Comparison of ENCODE assay signal across 8 cellular contexts in genomic region chr17:68455756-68456528, GRCh38. TPM values are rescaled to one million over a fixed set of nuclear protein-coding genes. Genes with fewer than 3 reads are reported as not detected.
A peak's percentile ranks its signal among the peaks of the same experiment; 100 is the strongest.
DNase-seq lines count a peak whose midpoint lies in the region; ATAC-seq and TF ChIP-seq lines count a peak whose summit lies in the region.

No MANE protein-coding gene starts in this region.

- no peak overlapping the region for H4K91ac ChIP-seq in neuronal stem cell (ENCODE audit: low read depth, low read length, poor library complexity)

- no peak for TF ChIP-seq POLR2A in HCT116 (IDR thresholded peaks at IDR 0.05; ENCODE audit: borderline replicate concordance, extremely low read depth, insufficient read depth, insufficient read length)
- no peak for TF ChIP-seq POLR2A in esophagus muscularis mucosa (IDR thresholded peaks at IDR 0.05; ENCODE audit: low read depth)

- H2BK12ac ChIP-seq in neuronal stem cell (ENCODE audit: low read length): no peak overlapping the region

- no peaks in the 10 kb centered on the region for H3K79me2 ChIP-seq in HCT116 (ENCODE audit: insufficient read depth, low read length)

- H2BK120ac ChIP-seq in neuronal stem cell (ENCODE audit: low read depth, low read length): no peak overlapping the region

- H3K4me2 ChIP-seq in HCT116 (ENCODE audit: low read length) (peak overlapping the region; percentile 84), neuronal stem cell (ENCODE audit: insufficient read depth, low read length, poor library complexity, severe bottlenecking) (peak overlapping the region; percentile 82)

- no peak overlapping the region for H4K8ac ChIP-seq in neuronal stem cell (ENCODE audit: low read depth, low read length)

- H3K14ac ChIP-seq in neuronal stem cell (ENCODE audit: low read length): no peak overlapping the region

- no peak overlapping the region for H3K18ac ChIP-seq in neuronal stem cell (ENCODE audit: low read length)

- peak overlapping the region; percentile 13 for H3K27ac ChIP-seq in HCT116 (ENCODE audit: low read depth, low read length)
- peak overlapping the region; percentile 90 for H3K27ac ChIP-seq in RWPE1
- H3K27ac ChIP-seq in esophagus muscularis mucosa (replicated peaks in 1 of 4): peak overlapping the region; percentile 94 to 99 (median 96)
- H3K27ac ChIP-seq in neuronal stem cell (replicated peaks; ENCODE audit: low read length): no peak overlapping the region

- TF ChIP-seq RAD21 in HCT116 (IDR thresholded peaks at IDR 0.05; ENCODE audit: low read depth): no peak

- H3K9ac ChIP-seq in HCT116 (ENCODE audit: low read length) (peak overlapping the region; percentile 62), neuronal stem cell (ENCODE audit: low read depth, low read length, poor library complexity) (no peak overlapping the region)

- H3K36me3 ChIP-seq in BE2C (no peaks in the 10 kb centered on the region), HCT116 (ENCODE audit: control insufficient read depth in 1 of 2, insufficient read depth in 2 of 2, low read length in 2 of 2) (no peaks in the 10 kb centered on the region), esophagus muscularis mucosa (peaks cover 5 to 18% (median 15%) of the 10 kb centered on the region in 4 donors), neuronal stem cell (replicated peaks in 1 of 2; ENCODE audit: control insufficient read depth in 2 of 2, insufficient read depth in 2 of 2, low read length in 2 of 2) (no peaks in the 10 kb centered on the region)

- POLR2A ChIA-PET in HCT116 (lab: Charles Lee) (interaction anchor here (0.6 kb wide), 1 partner anchor 190 kb away, joined by 3 read pairs; no protein-coding TSS in a partner anchor), RWPE1 (lab: Yijun Ruan, JAX; ENCODE audit: low non-redundant PET) (no interaction called here)

- no peak overlapping the region for H3K23ac ChIP-seq in neuronal stem cell (ENCODE audit: low read depth, low read length, poor library complexity)

- CTCF ChIA-PET in HCT116 (lab: Charles Lee) (interaction anchor here (1.1 to 3.9 kb wide), 4 partner anchors 10 to 193 kb away, joined by 3 to 24 read pairs (median 3); no protein-coding TSS in a partner anchor), RWPE1 (lab: Yijun Ruan, JAX) (interaction anchor here (1.3 kb wide), 1 partner anchor 20 kb away, joined by 4 read pairs; no protein-coding TSS in a partner anchor)

- H3K4me1 ChIP-seq in BE2C: peaks cover 2% of the 10 kb centered on the region; the same call in 1 of the 2 replicates
- H3K4me1 ChIP-seq in HCT116 (ENCODE audit: control insufficient read depth in 1 of 2, insufficient read depth in 2 of 2, low read length in 2 of 2): peaks cover 18 to 33% of the 10 kb centered on the region in 2 experiments
- peaks cover 28 to 41% (median 39%) of the 10 kb centered on the region in 4 donors for H3K4me1 ChIP-seq in esophagus muscularis mucosa
- H3K4me1 ChIP-seq in neuronal stem cell (ENCODE audit: control insufficient read depth in 2 of 2, insufficient read depth in 1 of 2, low read depth in 1 of 2, low read length in 2 of 2): peaks cover 2 to 9% of the 10 kb centered on the region in 2 donors

- no peak overlapping the region for H2AK5ac ChIP-seq in neuronal stem cell (ENCODE audit: low read depth, low read length)

- 30% methylated on average over 10 of the region's 10 CpGs for WGBS in esophagus muscularis mucosa
- 100% methylated on average over 1 of the region's 10 CpGs; no CpG with 5 or more reads in 1 of the 2 donors for WGBS in neuronal stem cell (ENCODE audit: extremely low coverage in 2 of 2, insufficient read length in 2 of 2, insufficient replicate concordance in 1 of 2), 2 donors

- DNase-seq in BE2C: no peak
- no peak for DNase-seq in HCT116 (ENCODE audit: low read depth, low spot score)
- peak; percentile 59 for DNase-seq in RWPE1 (ENCODE audit: low spot score)
- no peak for DNase-seq in esophagus muscularis mucosa (ENCODE audit: extremely low spot score)
- no peak for DNase-seq in neuronal stem cell (ENCODE audit: low spot score)
- no peak for DNase-seq in OCI-M2 (lab: John Stamatoyannopoulos, UW; ENCODE audit: unreplicated experiment)
- no peak for DNase-seq in activated CD4-positive, CD25-positive, alpha-beta regulatory T cell (lab: John Stamatoyannopoulos, UW)

- H2BK15ac ChIP-seq in neuronal stem cell (ENCODE audit: low read length): no peak overlapping the region

- intact Hi-C loops in HCT116 (cut with micrococcal nuclease): loop anchor here (2.0 kb wide), 1 partner anchor 75 kb away; no protein-coding TSS in a partner anchor
- intact Hi-C loops in esophagus muscularis mucosa (cut with DNase I): no loop called here

- no peaks in the 10 kb centered on the region for H3K9me2 ChIP-seq in HCT116 (ENCODE audit: insufficient read depth)

- H3K4me3 ChIP-seq in BE2C (ENCODE audit: low read depth, low read length) (peak overlapping the region; percentile 62), HCT116 (replicated peaks in 1 of 2; ENCODE audit: low read depth in 1 of 2, low read length in 2 of 2) (peak overlapping the region; percentile 63 to 67), esophagus muscularis mucosa (peak overlapping the region; percentile 79 to 95 (median 88)), neuronal stem cell (ENCODE audit: low read length in 2 of 2) (peak overlapping the region; percentile 72 to 90)

- H3K9me3 ChIP-seq in BE2C: no peaks in the 10 kb centered on the region
- no peaks in the 10 kb centered on the region for H3K9me3 ChIP-seq in HCT116 (ENCODE audit: control insufficient read depth in 1 of 2, insufficient read depth in 1 of 2, low read depth in 1 of 2, low read length in 2 of 2)
- no peaks in the 10 kb centered on the region for H3K9me3 ChIP-seq in esophagus muscularis mucosa
- no peaks in the 10 kb centered on the region for H3K9me3 ChIP-seq in neuronal stem cell (replicated peaks in 1 of 2; ENCODE audit: control insufficient read depth in 2 of 2, insufficient read depth in 1 of 2, low read depth in 1 of 2, low read length in 2 of 2)

- H3K27me3 ChIP-seq in BE2C: peaks cover 4% of the 10 kb centered on the region; the same call in 1 of the 2 replicates
- no peaks in the 10 kb centered on the region for H3K27me3 ChIP-seq in HCT116 (ENCODE audit: insufficient read depth, low read length)
- no peaks in the 10 kb centered on the region for H3K27me3 ChIP-seq in esophagus muscularis mucosa
- peaks cover 0 to 9% (median 2%) of the 10 kb centered on the region in 3 experiments for H3K27me3 ChIP-seq in neuronal stem cell (ENCODE audit: control insufficient read depth in 3 of 3, insufficient read depth in 3 of 3, low read depth in 1 of 3, low read length in 3 of 3)

- RAD21 ChIA-PET in HCT116 (lab: Charles Lee; ENCODE audit: low non-redundant PET in 1 of 2, low total read pairs in 2 of 2, uncharacterized antibody in 2 of 2, unreplicated experiment in 2 of 2): no interaction called here

- TF ChIP-seq CTCF in BE2C (IDR thresholded peaks at IDR 0.05; ENCODE audit: low read depth, low read length) (no peak), HCT116 (IDR thresholded peaks at IDR 0.05 in 2 of 3, conservative IDR thresholded peaks at IDR 0.05 in 1 of 3; ENCODE audit: borderline replicate concordance in 1 of 3, insufficient read depth in 1 of 3, low read depth in 2 of 3, low read length in 2 of 3) (no peak), RWPE1 (conservative IDR thresholded peaks at IDR 0.05; ENCODE audit: low read depth) (no peak), esophagus muscularis mucosa (IDR thresholded peaks at IDR 0.05) (no peak)

- peak overlapping the region; percentile 4 for H2AFZ ChIP-seq in HCT116 (ENCODE audit: low read depth, low read length, poor library complexity, severe bottlenecking)
- H2AFZ ChIP-seq in neuronal stem cell (ENCODE audit: low read length): peak overlapping the region; percentile 88

- H3K4ac ChIP-seq in neuronal stem cell (ENCODE audit: low read length): no peak overlapping the region

- H3K79me1 ChIP-seq in neuronal stem cell (ENCODE audit: low read depth, low read length): no peaks in the 10 kb centered on the region

- no peak for ATAC-seq in HCT116
- no peak for ATAC-seq in GM18498 (IDR thresholded peaks at IDR 0.05; ENCODE audit: unreplicated experiment)

- H2BK5ac ChIP-seq in neuronal stem cell (ENCODE audit: low read length): no peak overlapping the region

- H4K20me1 ChIP-seq in HCT116 (ENCODE audit: insufficient read depth): no peaks in the 10 kb centered on the region

- no peak for TF ChIP-seq EP300 in esophagus muscularis mucosa (IDR thresholded peaks at IDR 0.05)

- BruUV-seq in HCT116 (replicated peaks; lab: Mats Ljungman, UMichigan): no TSS peak

TF ChIP-seq in HCT116, 20 proteins besides CTCF, POLR2A, EP300 and RAD21 (continues in another document):
- TF ChIP-seq SRF (IDR thresholded peaks at IDR 0.05; ENCODE audit: low read depth): no peak
- 0 out of 2 replicates have a peak, but pooled peaks have one; percentile 6 for TF ChIP-seq JUND (IDR thresholded peaks at IDR 0.05)
- no peak for TF ChIP-seq FOSL1 (IDR thresholded peaks at IDR 0.05; ENCODE audit: low read depth)
- TF ChIP-seq ZFX (IDR thresholded peaks at IDR 0.05): no peak
- no peak for TF ChIP-seq YY1 (IDR thresholded peaks at IDR 0.05; ENCODE audit: extremely low read depth, insufficient replicate concordance, low read depth, low read length)
- TF ChIP-seq ELF1 (IDR thresholded peaks at IDR 0.05; ENCODE audit: borderline replicate concordance, low read depth): no peak

RNA-seq across cellular contexts. Expression of gene WIPI1, which starts 1.4 kb away (rescaled TPM):
- polyA plus RNA-seq in BE2C (2012; ENCODE audit: insufficient read depth, insufficient read length, low read depth): 5.2 TPM
- total RNA-seq in HCT116 (2021; ENCODE audit: unreplicated experiment) (21.5 TPM), esophagus muscularis mucosa (10 to 100 TPM; 27.0 to 59.4 (median 43.5) TPM)
- 19.7 and 23.1 TPM in 2 replicates for polyA plus RNA-seq in HCT116 (2012)
- 16.5 TPM for polyA plus RNA-seq in neuronal stem cell (2013, experiment 1 of 2)
- polyA plus RNA-seq in neuronal stem cell (2013, experiment 2 of 2): 15.9 TPM

RNA-seq across cellular contexts. Expression of gene PRKAR1A, which starts 56.3 kb away (rescaled TPM):
- polyA plus RNA-seq in BE2C (2012; ENCODE audit: insufficient read depth, insufficient read length, low read depth): 130 TPM
- total RNA-seq in HCT116 (2021; ENCODE audit: unreplicated experiment) (295 TPM), esophagus muscularis mucosa (100 to 1,000 TPM; 179 to 311 (median 219) TPM)
- polyA plus RNA-seq in HCT116 (2012): 187 and 230 TPM in 2 replicates
- 90.5 TPM for polyA plus RNA-seq in neuronal stem cell (2013, experiment 1 of 2)
- 93.4 TPM for polyA plus RNA-seq in neuronal stem cell (2013, experiment 2 of 2)
